ENCODE assay signal across 29 cellular contexts in genomic region chr4:5919571-5919970, GRCh38. TPM values are rescaled to one million over a fixed set of nuclear protein-coding genes. Genes with fewer than 3 reads are reported as not detected.
"Had no signal": no experiment of that assay in that cellular context is flagged by ENCODE, and none has a peak within 500 bp of the region (broad histone marks: within the 10 kb centered on the region; RNA-seq: fewer than 3 reads in every experiment).

No MANE protein-coding gene starts in this region.

- H3K79me2 ChIP-seq: parathyroid adenoma had no signal

- H3K27ac Mint-ChIP-seq: naive thymus-derived CD8-positive, alpha-beta T cell; natural killer cell treated with Interleukin-12 subunit alpha and Interleukin-12 subunit beta and Interleukin-15 and Interleukin-18, amount 100 ng/mL, for 72 hours; nephron progenitor cell; progenitor cell of endocrine pancreas; stimulated activated effector memory CD8-positive, alpha-beta T cell treated with anti-CD3 and anti-CD28 coated beads, Interleukin-12 subunit alpha, Interleukin-12 subunit beta, amount 100 ng/mL, for 72 hours; stimulated activated naive B cell treated with anti-CD40 and anti-IgM and Interleukin-4, amounts not matched to agents 10 μg/mL and 1 μg/mL and 100 μg/mL, for 72 hours; stimulated activated naive CD8-positive, alpha-beta T cell treated with anti-CD3 and anti-CD28 coated beads, Interleukin-15, Interleukin-2, amounts not matched to agents 100 ng/mL and 50 ng/mL, for 24 hours had no signal

- H3K4me1 ChIP-seq: parathyroid adenoma, psoas muscle, right lobe of liver, sigmoid colon, stomach, tibial artery, transverse colon, upper lobe of left lung, vagina had no signal

- H3K4me3 ChIP-seq: ovary, psoas muscle, right lobe of liver, sigmoid colon, stomach, thoracic aorta, tibial artery, transverse colon, upper lobe of left lung, vagina had no signal

- DNase-seq: naive thymus-derived CD8-positive, alpha-beta T cell; nephron progenitor cell; occipital lobe; ovary; posterior cingulate gyrus; psoas muscle; right cardiac atrium; right lobe of liver; sigmoid colon; small intestine; stimulated activated CD4-positive, alpha-beta T cell treated with anti-CD3 and anti-CD28 coated beads, Interleukin-15, amount 100 ng/mL, for 24 hours; stimulated activated CD4-positive, alpha-beta T cell treated with anti-CD3 and anti-CD28 coated beads, Interleukin-2, amount 100 ng/mL, for 24 hours; stimulated activated CD4-positive, alpha-beta T cell treated with anti-CD3 and anti-CD28 coated beads, Interleukin-2, amount 100 ng/mL, for 48 hours; stimulated activated CD4-positive, alpha-beta T cell treated with anti-CD3 and anti-CD28 coated beads, Interleukin-4, amount 100 ng/mL, for 24 hours; stimulated activated naive B cell treated with anti-CD40 and anti-IgM and Interleukin-4, amounts not matched to agents 10 μg/mL and 1 μg/mL and 100 μg/mL, for 72 hours; stimulated activated naive CD4-positive, alpha-beta T cell treated with Interleukin-2 at 50 U/mL for 16 hours; stomach; tibial artery; transverse colon; upper lobe of left lung had no signal

- H2AFZ ChIP-seq: parathyroid adenoma had no signal

- H3K27ac ChIP-seq: ovary, parathyroid adenoma, psoas muscle, right lobe of liver, sigmoid colon, stomach, thoracic aorta, tibial artery, transverse colon, upper lobe of left lung, vagina had no signal

- H3K36me3 Mint-ChIP-seq: naive thymus-derived CD8-positive, alpha-beta T cell; natural killer cell treated with Interleukin-12 subunit alpha and Interleukin-12 subunit beta and Interleukin-15 and Interleukin-18, amount 100 ng/mL, for 72 hours; stimulated activated effector memory CD8-positive, alpha-beta T cell treated with anti-CD3 and anti-CD28 coated beads, Interleukin-12 subunit alpha, Interleukin-12 subunit beta, amount 100 ng/mL, for 72 hours; stimulated activated naive B cell treated with anti-CD40 and anti-IgM and Interleukin-4, amounts not matched to agents 10 μg/mL and 1 μg/mL and 100 μg/mL, for 72 hours had no signal

- H3K9ac ChIP-seq: parathyroid adenoma had no signal

- H3K4me3 Mint-ChIP-seq: naive thymus-derived CD8-positive, alpha-beta T cell; natural killer cell treated with Interleukin-12 subunit alpha and Interleukin-12 subunit beta and Interleukin-15 and Interleukin-18, amount 100 ng/mL, for 72 hours; nephron progenitor cell; neural crest cell; stimulated activated effector memory CD8-positive, alpha-beta T cell treated with anti-CD3 and anti-CD28 coated beads, Interleukin-12 subunit alpha, Interleukin-12 subunit beta, amount 100 ng/mL, for 72 hours; stimulated activated naive B cell treated with anti-CD40 and anti-IgM and Interleukin-4, amounts not matched to agents 10 μg/mL and 1 μg/mL and 100 μg/mL, for 72 hours; stimulated activated naive CD8-positive, alpha-beta T cell treated with anti-CD3 and anti-CD28 coated beads, Interleukin-15, Interleukin-2, amounts not matched to agents 100 ng/mL and 50 ng/mL, for 24 hours had no signal

- H3K9me3 Mint-ChIP-seq: natural killer cell treated with Interleukin-12 subunit alpha and Interleukin-12 subunit beta and Interleukin-15 and Interleukin-18, amount 100 ng/mL, for 72 hours; neural crest cell; stimulated activated effector memory CD8-positive, alpha-beta T cell treated with anti-CD3 and anti-CD28 coated beads, Interleukin-12 subunit alpha, Interleukin-12 subunit beta, amount 100 ng/mL, for 72 hours had no signal

- H3K9me3 ChIP-seq: ovary, psoas muscle, right lobe of liver, sigmoid colon, thoracic aorta, tibial artery, transverse colon, upper lobe of left lung, vagina had no signal

- H3K36me3 ChIP-seq: ovary, right lobe of liver, sigmoid colon, stomach, thoracic aorta, tibial artery, transverse colon, upper lobe of left lung, vagina had no signal

- H3K27me3 ChIP-seq: ovary, right lobe of liver, upper lobe of left lung, vagina had no signal

RNA-seq across cellular contexts. Expression of gene CRMP1, which starts 26.7 kb away (rescaled TPM):
- total RNA-seq: naive thymus-derived CD8-positive, alpha-beta T cell; natural killer cell treated with Interleukin-12 subunit alpha and Interleukin-12 subunit beta and Interleukin-15 and Interleukin-18, amount 100 ng/mL, for 72 hours; subcutaneous adipose tissue had no signal
- polyA plus RNA-seq: naive thymus-derived CD8-positive, alpha-beta T cell had no signal
